In genomic region chrX:12138366-12139313, GRCh38 we compare ENCODE assay signal across 11 cellular contexts. TPM values are rescaled to one million over a fixed set of nuclear protein-coding genes. Genes with fewer than 3 reads are reported as not detected.
DNase-seq lines count a peak whose midpoint lies in the region; ATAC-seq and TF ChIP-seq lines count a peak whose summit lies in the region.
"Had no signal": no experiment of that assay in that cellular context is flagged by ENCODE, and none has a peak within 500 bp of the region (broad histone marks: within the 10 kb centered on the region; RNA-seq: fewer than 3 reads in every experiment).

Gene FRMPD4 (plus strand): TSS chrX:12138473. CDS start chrX:12138972, 499 bp downstream.

- DNase-seq in ELR (ENCODE audit: low read depth), result peak; percentile 66
- DNase-seq in PC-3, result peak; percentile 25
- peak in 3 of 5 donors; percentile 6 to 49 (median 23) for DNase-seq in heart left ventricle
- DNase-seq in progenitor cell of endocrine pancreas (ENCODE audit: low spot score, unreplicated experiment), result peak; percentile 33
- no peak for DNase-seq in DMS79 (lab: John Stamatoyannopoulos, UW)
- DNase-seq in immature natural killer cell, result no peak
- DNase-seq in CD4-positive, alpha-beta T cell, result no peak

- peaks cover 8% of the 10 kb centered on the region for H3K4me1 Mint-ChIP-seq in progenitor cell of endocrine pancreas (ENCODE audit: low read depth)
- H3K4me1 Mint-ChIP-seq in immature natural killer cell, result no peaks in the 10 kb centered on the region
- H3K4me1 Mint-ChIP-seq in CD4-positive, alpha-beta T cell (ENCODE audit: low read depth), result no peaks in the 10 kb centered on the region
- H3K4me1 Mint-ChIP-seq: activated naive CD4-positive, alpha-beta T cell treated with anti-CD3 and anti-CD28 coated beads, Interleukin-2, amount 50 U/mL, for 24 hours had no signal

- H3K36me3 ChIP-seq in PC-3 (ENCODE audit: low read depth, low read length) (no peaks in the 10 kb centered on the region), heart left ventricle (no peaks in the 10 kb centered on the region)

- TF ChIP-seq CTCF in PC-3 (conservative IDR thresholded peaks at IDR 0.05; ENCODE audit: low read depth, low read length) (peak; percentile 32; the same call in 1 of the 2 replicates), heart left ventricle (IDR thresholded peaks at IDR 0.05) (peak in 4 of 12 donors; percentile 11 to 36 (median 25)), progenitor cell of endocrine pancreas (IDR thresholded peaks at IDR 0.05; ENCODE audit: unreplicated experiment) (peak; percentile 52)
- no peak for TF ChIP-seq CTCF in CD4-positive, alpha-beta T cell (IDR thresholded peaks at IDR 0.05)

- POLR2A ChIA-PET in PC-3 (lab: Charles Lee; ENCODE audit: unreplicated experiment), result no interaction called here
- POLR2A ChIA-PET in CD4-positive, alpha-beta T cell (lab: Charles Lee), result no interaction called here

- H3K4me3 ChIP-seq in PC-3 (ENCODE audit: low read length), result peak within 1 kb of the TSS; percentile 78
- H3K4me3 ChIP-seq in heart left ventricle, result peak within 1 kb of the TSS; percentile 7 to 52 (median 39)
- H3K4me3 ChIP-seq: GM12878 had no signal

- no peaks in the 10 kb centered on the region for H3K27me3 ChIP-seq in PC-3 (ENCODE audit: low read length)
- H3K27me3 ChIP-seq in heart left ventricle, result peaks cover 0 to 46% (median 0%) of the 10 kb centered on the region in 9 donors
- peaks cover 11% of the 10 kb centered on the region for H3K27me3 ChIP-seq in CD4-positive, alpha-beta T cell (ENCODE audit: control insufficient read depth, insufficient read depth, low read length)

- H2AFZ ChIP-seq in PC-3 (ENCODE audit: low read length), result peak within 1 kb of the TSS; percentile 94

- BruUV-seq in PC-3 (replicated peaks; lab: Mats Ljungman, UMichigan), result no TSS peak

- H3K9me2 ChIP-seq in PC-3 (replicated peaks; ENCODE audit: low read length), result no peaks in the 10 kb centered on the region

- H3K9ac ChIP-seq in PC-3 (ENCODE audit: low read length), result 0 out of 2 replicates have a peak within 1 kb of the TSS, but pooled peaks have one; percentile 12

- peak within 1 kb of the TSS; percentile 98 for H3K4me2 ChIP-seq in PC-3 (ENCODE audit: low read length)

- H3K36me3 Mint-ChIP-seq in progenitor cell of endocrine pancreas (ENCODE audit: insufficient read depth) (no peaks in the 10 kb centered on the region), immature natural killer cell (no peaks in the 10 kb centered on the region)
- H3K36me3 Mint-ChIP-seq in CD4-positive, alpha-beta T cell (ENCODE audit: low read depth), result no peaks in the 10 kb centered on the region
- H3K36me3 Mint-ChIP-seq: activated naive CD4-positive, alpha-beta T cell treated with anti-CD3 and anti-CD28 coated beads, Interleukin-2, amount 50 U/mL, for 24 hours had no signal

- WGBS in heart left ventricle, 4 donors, result 3 to 23% (median 13%) methylated on average over 28 to 80 of the region's 80 CpGs

- H4K20me1 ChIP-seq in PC-3 (ENCODE audit: low read length), result no peaks in the 10 kb centered on the region

- H3F3A ChIP-seq in PC-3 (ENCODE audit: low read length, unreplicated experiment), result no peaks in the 10 kb centered on the region

- TF ChIP-seq POLR2A in heart left ventricle (IDR thresholded peaks at IDR 0.05), result no peak

- peak within 1 kb of the TSS; percentile 30 for H3K27ac Mint-ChIP-seq in progenitor cell of endocrine pancreas
- H3K27ac Mint-ChIP-seq in immature natural killer cell, result no peak within 1 kb of the TSS
- no peak within 1 kb of the TSS for H3K27ac Mint-ChIP-seq in CD4-positive, alpha-beta T cell
- H3K27ac Mint-ChIP-seq: activated naive CD4-positive, alpha-beta T cell treated with anti-CD3 and anti-CD28 coated beads, Interleukin-2, amount 50 U/mL, for 24 hours; stimulated activated naive CD8-positive, alpha-beta T cell treated with anti-CD3 and anti-CD28 coated beads, Interleukin-15, Interleukin-2, amounts not matched to agents 100 ng/mL and 50 ng/mL, for 24 hours had no signal

- H3K4me1 ChIP-seq in PC-3 (ENCODE audit: insufficient read depth, low read length), result peaks cover 8% of the 10 kb centered on the region
- peaks cover 0 to 4% (median 0%) of the 10 kb centered on the region in 12 donors for H3K4me1 ChIP-seq in heart left ventricle

- H3K9me3 ChIP-seq in PC-3 (ENCODE audit: low read length) (no peaks in the 10 kb centered on the region), heart left ventricle (no peaks in the 10 kb centered on the region)
- H3K9me3 ChIP-seq in CD4-positive, alpha-beta T cell (ENCODE audit: control insufficient read depth, low read length), result no peaks in the 10 kb centered on the region

- no peak within 1 kb of the TSS for H3K27ac ChIP-seq in PC-3 (ENCODE audit: low read length)
- no peak within 1 kb of the TSS for H3K27ac ChIP-seq in heart left ventricle
- H3K27ac ChIP-seq in CD4-positive, alpha-beta T cell (ENCODE audit: low read depth, low read length), result no peak within 1 kb of the TSS

- peak; percentile 45 for ATAC-seq in PC-3
- ATAC-seq in heart left ventricle, result peak in 3 of 4 donors; percentile 34 to 74 (median 60)
- no peak for ATAC-seq in HG03095 (IDR thresholded peaks at IDR 0.05; ENCODE audit: unreplicated experiment)
- ATAC-seq in CD4-positive, alpha-beta T cell (ENCODE audit: poor library complexity), result no peak
- ATAC-seq: GM12878 had no signal

- CTCF ChIA-PET in PC-3 (lab: Charles Lee), result interaction anchor here (0.7 kb wide), 1 partner anchor 505 kb away, joined by 3 read pairs; no protein-coding TSS in a partner anchor
- CTCF ChIA-PET in CD4-positive, alpha-beta T cell (lab: Charles Lee), result no interaction called here

- peaks cover 68% of the 10 kb centered on the region for H3K27me3 Mint-ChIP-seq in progenitor cell of endocrine pancreas
- H3K27me3 Mint-ChIP-seq in immature natural killer cell (ENCODE audit: low read depth in 3 of 3), result peaks cover 1 to 19% (median 9%) of the 10 kb centered on the region in 3 donors
- peaks cover 24% of the 10 kb centered on the region for H3K27me3 Mint-ChIP-seq in CD4-positive, alpha-beta T cell

- intact Hi-C loops in PC-3 (cut with micrococcal nuclease), result loop anchor here (1.0 kb wide), 1 partner anchor 73 kb away; no protein-coding TSS in a partner anchor
- intact Hi-C loops in heart left ventricle (cut with DNase I), result no loop called here
- intact Hi-C loops in CD4-positive, alpha-beta T cell (cut with DNase I, micrococcal nuclease), result no loop called here

- H3K79me2 ChIP-seq in PC-3 (ENCODE audit: low read length), result no peaks in the 10 kb centered on the region

- H3K9me3 Mint-ChIP-seq in progenitor cell of endocrine pancreas (ENCODE audit: low read depth) (no peaks in the 10 kb centered on the region), immature natural killer cell (peaks cover 0 to 6% (median 0%) of the 10 kb centered on the region in 6 donors)
- no peaks in the 10 kb centered on the region for H3K9me3 Mint-ChIP-seq in CD4-positive, alpha-beta T cell
- H3K9me3 Mint-ChIP-seq: activated naive CD4-positive, alpha-beta T cell treated with anti-CD3 and anti-CD28 coated beads, Interleukin-2, amount 50 U/mL, for 24 hours; stimulated activated naive CD8-positive, alpha-beta T cell treated with anti-CD3 and anti-CD28 coated beads, Interleukin-15, Interleukin-2, amounts not matched to agents 100 ng/mL and 50 ng/mL, for 24 hours had no signal

- peak within 1 kb of the TSS; percentile 69 for H3K4me3 Mint-ChIP-seq in progenitor cell of endocrine pancreas (ENCODE audit: low read depth)
- H3K4me3 Mint-ChIP-seq in immature natural killer cell, result peak within 1 kb of the TSS in 1 of 5 donors; percentile 20
- no peak within 1 kb of the TSS for H3K4me3 Mint-ChIP-seq in CD4-positive, alpha-beta T cell
- H3K4me3 Mint-ChIP-seq: activated naive CD4-positive, alpha-beta T cell treated with anti-CD3 and anti-CD28 coated beads, Interleukin-2, amount 50 U/mL, for 24 hours; stimulated activated naive CD8-positive, alpha-beta T cell treated with anti-CD3 and anti-CD28 coated beads, Interleukin-15, Interleukin-2, amounts not matched to agents 100 ng/mL and 50 ng/mL, for 24 hours had no signal

RNA-seq across cellular contexts. Expression of gene FRMPD4, which starts in this region (rescaled TPM):
- total RNA-seq in PC-3 (2014; rRNA removed) (0.15 and 0.23 TPM in 2 replicates), heart left ventricle (1 to 10 TPM in 6 of 9 donors, under 1 TPM in 3; 0.25 to 4.2 (median 2.4) TPM), progenitor cell of endocrine pancreas (0.09 and 0.10 TPM in 2 replicates)
- polyA plus RNA-seq in heart left ventricle (under 1 TPM; 0.07 to 0.61 TPM), immature natural killer cell (not detected)
- not detected for total RNA-seq in CD4-positive, alpha-beta T cell
- total RNA-seq: GM12878 had no signal
- polyA plus RNA-seq: GM12878 had no signal

Comparison
In these comparisons a context has a peak if more than half of its experiments do, and no peak if none do; other contexts are left out.
1. Peak in DNase-seq, ATAC-seq, H3K4me3 ChIP-seq, H3K9ac ChIP-seq and H3K4me2 ChIP-seq in PC-3; RNA of the gene not detected or under 1 TPM.
2. Peak in DNase-seq in progenitor cell of endocrine pancreas; RNA of the gene not detected or under 1 TPM.
3. DNase-seq: peak in ELR (single experiment) and heart left ventricle (3 of 5); none in DMS79 (single experiment), immature natural killer cell (0 of 3) and CD4-positive, alpha-beta T cell (0 of 10).
4. ATAC-seq: peak in heart left ventricle (3 of 4); none in HG03095 (single experiment) and CD4-positive, alpha-beta T cell (single experiment).